20 cellular contexts compared by ENCODE assay signal in genomic region chr1:18198240-18198639, GRCh38.
"Had no signal": no experiment of that assay in that cellular context is flagged by ENCODE, and none has a peak within 500 bp of the region (broad histone marks: within the 10 kb centered on the region; RNA-seq: fewer than 3 reads in every experiment).

No MANE protein-coding gene starts in this region.

- H3K9me3 ChIP-seq: body of pancreas, left ventricle myocardium inferior, ovary, psoas muscle, right atrium auricular region, tibial artery had no signal

- H3K36me3 ChIP-seq: left ventricle myocardium inferior, ovary, right atrium auricular region, tibial artery had no signal

- DNase-seq: activated CD4-positive, alpha-beta T cell treated with anti-CD3 and anti-CD28 coated beads for 1 hour; activated CD4-positive, alpha-beta T cell treated with anti-CD3 and anti-CD28 coated beads, Interleukin-2, amount 50 U/mL, for 1 hour; activated CD8-positive, alpha-beta T cell treated with anti-CD3 and anti-CD28 coated beads, Interleukin-2, amount 10 ng/mL, durations not matched to agents 7 days and 5 days; activated gamma-delta T cell; activated naive CD4-positive, alpha-beta T cell treated with anti-CD3 and anti-CD28 coated beads, Interleukin-2, amount 50 U/mL, for 16 hours; body of pancreas; effector CD4-positive, alpha-beta T cell; foreskin fibroblast; immature natural killer cell; kidney glomerular epithelial cell; left ventricle myocardium inferior; natural killer cell; ovary; psoas muscle; stimulated activated CD4-positive, alpha-beta T cell treated with anti-CD3 and anti-CD28 coated beads, Interleukin-12 subunit alpha, Interleukin-12 subunit beta, amount 100 ng/mL, for 4 hours; tibial artery had no signal

- H3K27ac ChIP-seq: body of pancreas, left ventricle myocardium inferior, ovary, psoas muscle, right atrium auricular region, tibial artery had no signal

- H3K4me1 Mint-ChIP-seq: immature natural killer cell, natural killer cell had no signal

- H3K36me3 Mint-ChIP-seq: immature natural killer cell, natural killer cell had no signal

- H3K9me3 Mint-ChIP-seq: activated T-helper 1 cell treated with anti-CD3 and anti-CD28 coated beads, Interleukin-12 subunit alpha, Interleukin-12 subunit beta, Interleukin-2, Interleukin-4 antibody, amounts not matched to agents 30 ng/mL and 10 ng/mL and 1 ng/mL, durations not matched to agents 14 hours and 24 hours and 36 hours; dendritic cell treated with granulocyte-macrophage colony-stimulating factor and Interleukin-4, amounts not matched to agents 40 ng/mL and 50 ng/mL, for 4 days; immature natural killer cell; natural killer cell; stimulated activated naive CD8-positive, alpha-beta T cell treated with anti-CD3 and anti-CD28 coated beads, Interleukin-15, Interleukin-2, amounts not matched to agents 100 ng/mL and 50 ng/mL, for 24 hours had no signal

- H3K27ac Mint-ChIP-seq: activated CD8-positive, alpha-beta T cell treated with anti-CD3 and anti-CD28 coated beads, Interleukin-2, amount 10 ng/mL, durations not matched to agents 7 days and 5 days; activated T-helper 1 cell treated with anti-CD3 and anti-CD28 coated beads, Interleukin-12 subunit alpha, Interleukin-12 subunit beta, Interleukin-2, Interleukin-4 antibody, amounts not matched to agents 30 ng/mL and 10 ng/mL and 1 ng/mL, durations not matched to agents 14 hours and 24 hours and 36 hours; dendritic cell treated with granulocyte-macrophage colony-stimulating factor and Interleukin-4, amounts not matched to agents 40 ng/mL and 50 ng/mL, for 4 days; immature natural killer cell; natural killer cell; stimulated activated naive CD8-positive, alpha-beta T cell treated with anti-CD3 and anti-CD28 coated beads, Interleukin-15, Interleukin-2, amounts not matched to agents 100 ng/mL and 50 ng/mL, for 24 hours had no signal

- H3K4me3 ChIP-seq: body of pancreas, left ventricle myocardium inferior, ovary, psoas muscle, right atrium auricular region, tibial artery had no signal

- H3K27me3 ChIP-seq: ovary, right atrium auricular region had no signal

- H3K4me1 ChIP-seq: body of pancreas, left ventricle myocardium inferior, psoas muscle, right atrium auricular region, tibial artery had no signal

- H3K4me3 Mint-ChIP-seq: activated CD8-positive, alpha-beta T cell treated with anti-CD3 and anti-CD28 coated beads, Interleukin-2, amount 10 ng/mL, durations not matched to agents 7 days and 5 days; activated T-helper 1 cell treated with anti-CD3 and anti-CD28 coated beads, Interleukin-12 subunit alpha, Interleukin-12 subunit beta, Interleukin-2, Interleukin-4 antibody, amounts not matched to agents 30 ng/mL and 10 ng/mL and 1 ng/mL, durations not matched to agents 14 hours and 24 hours and 36 hours; dendritic cell treated with granulocyte-macrophage colony-stimulating factor and Interleukin-4, amounts not matched to agents 40 ng/mL and 50 ng/mL, for 4 days; immature natural killer cell; natural killer cell; stimulated activated naive CD8-positive, alpha-beta T cell treated with anti-CD3 and anti-CD28 coated beads, Interleukin-15, Interleukin-2, amounts not matched to agents 100 ng/mL and 50 ng/mL, for 24 hours had no signal
